Comparison of ENCODE assay signal across 8 cellular contexts in genomic region chr2:20291106-20291564, GRCh38. TPM values are rescaled to one million over a fixed set of nuclear protein-coding genes. Genes with fewer than 3 reads are reported as not detected.
DNase-seq lines count a peak whose midpoint lies in the region; ATAC-seq and TF ChIP-seq lines count a peak whose summit lies in the region.

No MANE protein-coding gene starts in this region.

- no peaks in the 10 kb centered on the region for H3K27me3 Mint-ChIP-seq in activated CD8-positive, alpha-beta T cell treated with anti-CD3 and anti-CD28 coated beads, Interleukin-2, amount 10 ng/mL, durations not matched to agents 7 days and 5 days (ENCODE audit: low read depth)

- H3K27ac ChIP-seq in HCT116 (ENCODE audit: low read depth, low read length) = peak overlapping the region; percentile 48; the same call in 1 of the 2 replicates

- intact Hi-C loops in HCT116 (cut with micrococcal nuclease) = loop anchor here (1.0 to 5.0 kb wide), 4 partner anchors 64 to 336 kb away; partner anchors contain the start of gene SDC1

- no peak for TF ChIP-seq POLR2A in HCT116 (IDR thresholded peaks at IDR 0.05; ENCODE audit: borderline replicate concordance, extremely low read depth, insufficient read depth, insufficient read length)

- peaks cover 3% of the 10 kb centered on the region for H3K4me1 Mint-ChIP-seq in activated CD8-positive, alpha-beta T cell treated with anti-CD3 and anti-CD28 coated beads, Interleukin-2, amount 10 ng/mL, durations not matched to agents 7 days and 5 days (ENCODE audit: low read depth)

- H3K27me3 ChIP-seq in HCT116 (ENCODE audit: insufficient read depth, low read length) = no peaks in the 10 kb centered on the region

- TF ChIP-seq CTCF in HCT116 (IDR thresholded peaks at IDR 0.05 in 2 of 3, conservative IDR thresholded peaks at IDR 0.05 in 1 of 3; ENCODE audit: borderline replicate concordance in 1 of 3, insufficient read depth in 1 of 3, low read depth in 2 of 3, low read length in 2 of 3) = peak; percentile 75 to 98 (median 90)

- no peaks in the 10 kb centered on the region for H3K9me3 ChIP-seq in HCT116 (ENCODE audit: control insufficient read depth in 1 of 2, insufficient read depth in 1 of 2, low read depth in 1 of 2, low read length in 2 of 2)

- H4K20me1 ChIP-seq in HCT116 (ENCODE audit: insufficient read depth) = peaks cover 8% of the 10 kb centered on the region

- ATAC-seq in activated CD4-positive, CD25-positive, alpha-beta regulatory T cell treated with anti-CD3 and anti-CD28 coated beads, Interleukin-2, amount 50 U/mL, for 24 hours = peak; percentile 58 to 71
- peak; percentile 91 for ATAC-seq in HCT116
- peak; percentile 57 for ATAC-seq in activated CD8-positive, alpha-beta T cell treated with anti-CD3 and anti-CD28 coated beads, Interleukin-2, amount 10 ng/mL, durations not matched to agents 7 days and 5 days
- no peak for ATAC-seq in HG02840 (IDR thresholded peaks at IDR 0.05; ENCODE audit: low FRiP score, unreplicated experiment)

- CTCF ChIA-PET in HCT116 (lab: Charles Lee) = interaction anchor here (0.8 to 2.6 kb wide), 25 partner anchors 9 to 351 kb away, joined by 3 to 26 read pairs (median 5); partner anchors contain the start of gene SDC1
- CTCF ChIA-PET in activated CD8-positive, alpha-beta T cell treated with anti-CD3 and anti-CD28 coated beads, Interleukin-2, amount 10 ng/mL, durations not matched to agents 7 days and 5 days (lab: Charles Lee) = interaction anchor here (0.7 to 1.7 kb wide), 10 partner anchors 8 to 58 kb away, joined by 3 to 8 read pairs (median 4); no protein-coding TSS in a partner anchor

- no peaks in the 10 kb centered on the region for H3K9me3 Mint-ChIP-seq in activated CD8-positive, alpha-beta T cell treated with anti-CD3 and anti-CD28 coated beads, Interleukin-2, amount 10 ng/mL, durations not matched to agents 7 days and 5 days (ENCODE audit: insufficient read depth)

- H3K36me3 ChIP-seq in HCT116 (ENCODE audit: control insufficient read depth in 1 of 2, insufficient read depth in 2 of 2, low read length in 2 of 2) = peaks cover 8 to 34% of the 10 kb centered on the region in 2 experiments; a peak in 3 of 4 replicates

- RAD21 ChIA-PET in HCT116 (lab: Charles Lee; ENCODE audit: low non-redundant PET in 1 of 2, low total read pairs in 2 of 2, uncharacterized antibody in 2 of 2, unreplicated experiment in 2 of 2) = interaction anchor here (0.8 to 1.1 kb wide), 2 partner anchors 155 to 188 kb away, joined by 3 read pairs; no protein-coding TSS in a partner anchor

- H3K4me2 ChIP-seq in HCT116 (ENCODE audit: low read length) = peak overlapping the region; percentile 48

- POLR2A ChIA-PET in HCT116 (lab: Charles Lee) = interaction anchor here (0.6 to 1.0 kb wide), 3 partner anchors 9 to 587 kb away, joined by 3 to 4 read pairs (median 3); no protein-coding TSS in a partner anchor
- POLR2A ChIA-PET in activated CD8-positive, alpha-beta T cell treated with anti-CD3 and anti-CD28 coated beads, Interleukin-2, amount 10 ng/mL, durations not matched to agents 7 days and 5 days (lab: Charles Lee) = no interaction called here

- peaks cover 75% of the 10 kb centered on the region for H3K79me2 ChIP-seq in HCT116 (ENCODE audit: insufficient read depth, low read length)

- H3K4me3 ChIP-seq in HCT116 (replicated peaks in 1 of 2; ENCODE audit: low read depth in 1 of 2, low read length in 2 of 2) = no peak overlapping the region

- no TSS peak for BruUV-seq in HCT116 (replicated peaks; lab: Mats Ljungman, UMichigan)

- peaks cover 34% of the 10 kb centered on the region for H3K36me3 Mint-ChIP-seq in activated CD8-positive, alpha-beta T cell treated with anti-CD3 and anti-CD28 coated beads, Interleukin-2, amount 10 ng/mL, durations not matched to agents 7 days and 5 days (ENCODE audit: low read depth)

- no peaks in the 10 kb centered on the region for H3K9me2 ChIP-seq in HCT116 (ENCODE audit: insufficient read depth)

- no peak for DNase-seq in activated CD4-positive, CD25-positive, alpha-beta regulatory T cell (lab: John Stamatoyannopoulos, UW)
- peak; percentile 75 for DNase-seq in HCT116 (ENCODE audit: low read depth, low spot score)
- peak; percentile 83 for DNase-seq in NCI-H1694 treated with DMSO at 0.1 percent for 48 hours (lab: John Stamatoyannopoulos, UW)
- DNase-seq in activated CD8-positive, alpha-beta T cell treated with anti-CD3 and anti-CD28 coated beads, Interleukin-2, amount 10 ng/mL, durations not matched to agents 7 days and 5 days = peak; percentile 32
- DNase-seq in globus pallidus (ENCODE audit: low spot score) = peak; percentile 69
- DNase-seq in pons (ENCODE audit: low spot score) = peak; percentile 87

- H3K4me1 ChIP-seq in HCT116 (ENCODE audit: control insufficient read depth in 1 of 2, insufficient read depth in 2 of 2, low read length in 2 of 2) = peaks cover 26 to 43% of the 10 kb centered on the region in 2 experiments

- no peak overlapping the region for H3K9ac ChIP-seq in HCT116 (ENCODE audit: low read length)

- no peak overlapping the region for H3K27ac Mint-ChIP-seq in activated CD8-positive, alpha-beta T cell treated with anti-CD3 and anti-CD28 coated beads, Interleukin-2, amount 10 ng/mL, durations not matched to agents 7 days and 5 days

- H2AFZ ChIP-seq in HCT116 (ENCODE audit: low read depth, low read length, poor library complexity, severe bottlenecking) = no peak overlapping the region

- no peak overlapping the region for H3K4me3 Mint-ChIP-seq in activated CD8-positive, alpha-beta T cell treated with anti-CD3 and anti-CD28 coated beads, Interleukin-2, amount 10 ng/mL, durations not matched to agents 7 days and 5 days

- peak; percentile 74 for TF ChIP-seq RAD21 in HCT116 (IDR thresholded peaks at IDR 0.05; ENCODE audit: low read depth)

TF ChIP-seq in HCT116, 20 proteins besides CTCF, POLR2A, EP300 and RAD21:
- TF ChIP-seq ATF3 (IDR thresholded peaks at IDR 0.05) = no peak
- no peak for TF ChIP-seq POLR2AphosphoS5 (IDR thresholded peaks at IDR 0.05; ENCODE audit: low read depth, low read length)
- TF ChIP-seq, protein P1, sequence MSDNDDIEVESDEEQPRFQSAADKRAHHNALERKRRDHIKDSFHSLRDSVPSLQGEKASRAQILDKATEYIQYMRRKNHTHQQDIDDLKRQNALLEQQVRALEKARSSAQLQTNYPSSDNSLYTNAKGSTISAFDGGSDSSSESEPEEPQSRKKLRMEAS (IDR thresholded peaks at IDR 0.05) = 0 out of 2 replicates have a peak, but pooled peaks have one; percentile 53
- peak; percentile 62; the same call in 1 of the 2 replicates for TF ChIP-seq CBX3 (IDR thresholded peaks at IDR 0.05; ENCODE audit: low read depth)
- no peak for TF ChIP-seq EZH2phosphoT487 (IDR thresholded peaks at IDR 0.05; ENCODE audit: borderline replicate concordance)
- TF ChIP-seq SRF (IDR thresholded peaks at IDR 0.05; ENCODE audit: low read depth) = no peak
- no peak for TF ChIP-seq SP1 (IDR thresholded peaks at IDR 0.05; ENCODE audit: low read depth)

RNA-seq across cellular contexts. Expression of gene PUM2, which starts 59.5 kb away (rescaled TPM):
- 105 TPM for total RNA-seq in HCT116 (2021; ENCODE audit: unreplicated experiment)
- polyA plus RNA-seq in HCT116 (2012) = 39.0 and 39.7 TPM in 2 replicates
- 100 to 1,000 TPM; 123 to 129 TPM for total RNA-seq in activated CD8-positive, alpha-beta T cell treated with anti-CD3 and anti-CD28 coated beads, Interleukin-2, amount 10 ng/mL, durations not matched to agents 7 days and 5 days

Comparison
In these comparisons a context has a peak if more than half of its experiments do, and no peak if none do; other contexts are left out.
1. DNase-seq: peak in HCT116 (single experiment), NCI-H1694 treated with DMSO at 0.1 percent for 48 hours (single experiment), activated CD8-positive, alpha-beta T cell treated with anti-CD3 and anti-CD28 coated beads, Interleukin-2, amount 10 ng/mL, durations not matched to agents 7 days and 5 days (single experiment), globus pallidus (single experiment) and pons (single experiment); none in activated CD4-positive, CD25-positive, alpha-beta regulatory T cell (0 of 4).